Comparison of ENCODE assay signal across 13 cellular contexts in the genomic region with DNA sequence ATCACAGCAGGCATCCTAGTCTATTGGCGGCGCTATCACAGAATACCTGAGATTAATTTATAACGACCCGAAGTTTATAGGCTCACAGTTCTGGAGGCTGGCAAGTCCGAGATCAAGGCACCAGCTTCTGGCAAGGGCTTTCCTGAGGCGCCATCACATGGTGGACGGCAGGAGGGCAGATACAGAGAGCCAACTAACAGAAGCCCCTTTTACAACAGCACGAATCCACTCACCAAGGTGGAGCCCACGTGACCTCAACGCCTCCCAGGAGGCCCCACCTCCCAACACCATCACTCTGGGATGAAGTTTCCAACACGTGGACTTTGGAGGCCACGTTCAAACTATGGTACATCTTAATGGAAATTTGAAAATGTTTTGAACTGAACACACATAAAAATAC.
A peak's percentile ranks its signal among the peaks of the same experiment; 100 is the strongest.
DNase-seq lines count a peak whose midpoint lies in the region; ATAC-seq, FAIRE-seq and TF ChIP-seq lines count a peak whose summit lies in the region.
"Had no signal": no experiment of that assay in that cellular context is flagged by ENCODE, and none has a peak within 500 bp of the region (broad histone marks: within the 10 kb centered on the region; RNA-seq: fewer than 3 reads in every experiment).

No MANE protein-coding gene starts in this region.

- DNase-seq in DMS 273 (lab: John Stamatoyannopoulos, UW; ENCODE audit: unreplicated experiment) (peak; percentile 27), DMS 273 treated with DMSO at 0.1 percent for 48 hours (lab: John Stamatoyannopoulos, UW) (no peak), GM10266 (ENCODE audit: extremely low spot score) (no peak), kidney (peak; percentile 13), transverse colon (no peak)
- DNase-seq in stimulated activated CD4-positive, alpha-beta T cell treated with anti-CD3 and anti-CD28 coated beads, Interleukin-1b, Interleukin-23, amount 100 ng/mL, for 48 hours = no peak
- DNase-seq: 8988T; left ventricle myocardium inferior; NCI-H1092; stimulated activated CD8-positive, alpha-beta memory T cell treated with anti-CD3 and anti-CD28 coated beads, Interleukin-4, amount 100 ng/mL, for 48 hours had no signal

- TF ChIP-seq CTCF in GM10266 (IDR thresholded peaks at IDR 0.05; ENCODE audit: control insufficient read depth, insufficient read depth, low read depth, missing control alignments) (peak; percentile 4), VCaP (conservative IDR thresholded peaks at IDR 0.05) (peak; percentile 46), kidney (IDR thresholded peaks at IDR 0.05; ENCODE audit: borderline replicate concordance, extremely low read depth, insufficient read depth) (no peak), transverse colon (IDR thresholded peaks at IDR 0.05) (no peak)

- TF ChIP-seq POLR2A in transverse colon (IDR thresholded peaks at IDR 0.05) = no peak

- no peaks in the 10 kb centered on the region for H3K4me1 ChIP-seq in kidney (ENCODE audit: control insufficient read depth in 1 of 2, insufficient read depth in 1 of 2, low read depth in 1 of 2, low read length in 2 of 2)
- H3K4me1 ChIP-seq in transverse colon = peaks cover 0 to 22% (median 5%) of the 10 kb centered on the region in 4 donors
- H3K4me1 ChIP-seq: left ventricle myocardium inferior had no signal

- no peak for TF ChIP-seq EP300 in transverse colon (IDR thresholded peaks at IDR 0.05; ENCODE audit: low read depth)

- 89 to 90% methylated on average over 6 to 12 of the region's 12 CpGs for WGBS in transverse colon (ENCODE audit: low coverage in 1 of 2), 2 donors

- no peaks in the 10 kb centered on the region for H3K27me3 ChIP-seq in transverse colon
- H3K27me3 ChIP-seq: right lobe of liver had no signal

- H3K9me3 ChIP-seq in kidney (ENCODE audit: control insufficient read depth in 1 of 2, low read length in 2 of 2) = no peaks in the 10 kb centered on the region
- no peaks in the 10 kb centered on the region for H3K9me3 ChIP-seq in transverse colon
- H3K9me3 ChIP-seq: left ventricle myocardium inferior, right lobe of liver had no signal

- in situ Hi-C loops in transverse colon (cut with MboI; ENCODE audit: low pct_ligation_motif_present in 1 of 4, low pct_unique_long_range_greater_than_20kb in 1 of 4, low sequenced_read_pairs in 3 of 4) = no loop called here

- H3K36me3 ChIP-seq in kidney (ENCODE audit: control insufficient read depth in 1 of 2, insufficient read depth in 2 of 2, low read length in 2 of 2) = no peaks in the 10 kb centered on the region
- H3K36me3 ChIP-seq in transverse colon = no peaks in the 10 kb centered on the region
- H3K36me3 ChIP-seq: left ventricle myocardium inferior, right lobe of liver had no signal

- intact Hi-C loops in kidney (cut with DNase I) (no loop called here), transverse colon (cut with DNase I; ENCODE audit: low total_unique reads) (loop anchor here (2.0 kb wide), 1 partner anchor 55 kb away; no protein-coding TSS in a partner anchor)

- ATAC-seq in GM21367 (IDR thresholded peaks at IDR 0.05; ENCODE audit: unreplicated experiment) = no peak
- ATAC-seq: right lobe of liver had no signal

- H3K9ac ChIP-seq in kidney (ENCODE audit: low read length in 2 of 2) = no peak overlapping the region

- H3K4me3 ChIP-seq in kidney (ENCODE audit: low read length in 2 of 2) = no peak overlapping the region
- no peak overlapping the region for H3K4me3 ChIP-seq in transverse colon
- H3K4me3 ChIP-seq: left ventricle myocardium inferior, right lobe of liver had no signal

- FAIRE-seq in kidney (lab: Jason Lieb, UNC) = no peak

- H3K27ac ChIP-seq in VCaP (no peak overlapping the region), kidney (ENCODE audit: low read depth in 2 of 2, low read length in 2 of 2) (no peak overlapping the region), transverse colon (no peak overlapping the region)
- H3K27ac ChIP-seq: left ventricle myocardium inferior had no signal

Comparison
In these comparisons a context has a peak if more than half of its experiments do, and no peak if none do; other contexts are left out.
1. DNase-seq: peak in DMS 273 (single experiment) and kidney (single experiment); none in DMS 273 treated with DMSO at 0.1 percent for 48 hours (single experiment), GM10266 (single experiment), stimulated activated CD4-positive, alpha-beta T cell treated with anti-CD3 and anti-CD28 coated beads, Interleukin-1b, Interleukin-23, amount 100 ng/mL, for 48 hours (single experiment) and transverse colon (single experiment).
2. CTCF ChIP-seq: peak in GM10266 (single experiment) and VCaP (single experiment); none in kidney (single experiment) and transverse colon (0 of 5).